Comparison of ENCODE assay signal across 8 cellular contexts in the genomic region with DNA sequence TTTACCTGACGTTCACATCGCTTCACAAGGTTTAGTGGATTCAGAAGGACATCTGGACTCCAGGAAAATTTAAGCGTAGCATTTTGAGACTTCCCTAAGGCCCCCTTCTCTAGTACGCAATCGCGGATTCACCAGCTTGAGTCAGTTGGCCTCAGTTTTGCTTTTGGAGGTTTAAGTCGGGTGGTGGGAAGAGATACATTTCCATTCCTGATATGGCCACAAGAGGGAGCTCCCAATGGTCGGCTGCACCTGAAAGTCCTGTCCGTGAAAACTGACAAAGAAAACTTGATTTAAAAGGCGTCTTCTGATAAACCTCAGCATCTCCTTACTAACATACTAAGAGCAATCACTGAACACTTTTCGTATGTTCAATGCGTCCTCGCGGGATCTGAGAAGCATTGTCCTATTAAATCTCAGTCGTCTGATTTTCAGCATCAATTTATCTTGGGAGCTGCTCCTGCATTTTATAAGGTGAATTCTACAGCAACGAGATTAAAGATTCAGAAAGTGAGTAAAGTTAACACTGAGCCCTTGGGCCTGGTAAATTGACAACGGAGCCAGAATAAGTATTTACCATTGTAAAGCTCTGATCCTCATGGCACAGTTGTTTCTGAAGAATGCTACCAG. TPM values are rescaled to one million over a fixed set of nuclear protein-coding genes. Genes with fewer than 3 reads are reported as not detected.
A peak's percentile ranks its signal among the peaks of the same experiment; 100 is the strongest.
DNase-seq lines count a peak whose midpoint lies in the region; ATAC-seq and TF ChIP-seq lines count a peak whose summit lies in the region.

No MANE protein-coding gene starts in this region.

- intact Hi-C loops in activated CD4-positive, alpha-beta T cell treated with anti-CD3 and anti-CD28 coated beads for 36 hours (cut with DNase I, micrococcal nuclease), result loop anchor here (1.0 to 5.0 kb wide), 5 partner anchors 65 to 508 kb away; no protein-coding TSS in a partner anchor

- H3K27ac Mint-ChIP-seq in activated CD4-positive, alpha-beta T cell treated with anti-CD3 and anti-CD28 coated beads for 36 hours, result no peak overlapping the region
- no peak overlapping the region for H3K27ac Mint-ChIP-seq in stimulated activated memory B cell treated with anti-CD40 and anti-IgM and Interleukin-4, amounts not matched to agents 10 μg/mL and 1 μg/mL and 100 μg/mL, for 72 hours

- no peak overlapping the region for H3K4me3 Mint-ChIP-seq in activated CD4-positive, alpha-beta T cell treated with anti-CD3 and anti-CD28 coated beads for 36 hours
- H3K4me3 Mint-ChIP-seq in stimulated activated memory B cell treated with anti-CD40 and anti-IgM and Interleukin-4, amounts not matched to agents 10 μg/mL and 1 μg/mL and 100 μg/mL, for 72 hours, result no peak overlapping the region

- DNase-seq in ELF-1 (ENCODE audit: low read depth, low spot score) (peak; percentile 79), NCI-H2196 (lab: John Stamatoyannopoulos, UW; ENCODE audit: unreplicated experiment) (peak; percentile 66), dermis blood vessel endothelial cell (peak; percentile 96), lung (ENCODE audit: low spot score) (peak; percentile 65)
- DNase-seq in activated CD4-positive, alpha-beta T cell treated with anti-CD3 and anti-CD28 coated beads for 36 hours, result peak; percentile 68
- peak; percentile 1 to 5 (median 5) for DNase-seq in stimulated activated CD4-positive, alpha-beta T cell treated with anti-CD3 and anti-CD28 coated beads, TNF-alpha, amount 100 ng/mL, for 4 hours (ENCODE audit: low read depth in 3 of 3)

- H3K4me3 ChIP-seq in lung, result no peak overlapping the region

- POLR2A ChIA-PET in activated CD4-positive, alpha-beta T cell treated with anti-CD3 and anti-CD28 coated beads for 36 hours (lab: Charles Lee), result interaction anchor here (0.6 to 0.9 kb wide), 3 partner anchors 67 to 509 kb away, joined by 3 read pairs; partner anchors contain the start of gene SEPSECS

- no peaks in the 10 kb centered on the region for H3K27me3 ChIP-seq in lung (ENCODE audit: control insufficient read depth, insufficient read depth)

- 13% methylated on average over 17 of the region's 17 CpGs for WGBS in lung, 2 donors

- H3K4me1 ChIP-seq in lung (ENCODE audit: control insufficient read depth in 2 of 2, insufficient read depth in 2 of 2, low read length in 2 of 2), result peaks cover 3 to 5% of the 10 kb centered on the region in 2 donors

- no peaks in the 10 kb centered on the region for H3K36me3 Mint-ChIP-seq in activated CD4-positive, alpha-beta T cell treated with anti-CD3 and anti-CD28 coated beads for 36 hours (ENCODE audit: low read depth)
- no peaks in the 10 kb centered on the region for H3K36me3 Mint-ChIP-seq in stimulated activated memory B cell treated with anti-CD40 and anti-IgM and Interleukin-4, amounts not matched to agents 10 μg/mL and 1 μg/mL and 100 μg/mL, for 72 hours

- peak overlapping the region in 1 of 2 donors; percentile 90 for H3K27ac ChIP-seq in lung (ENCODE audit: low read depth in 1 of 2, low read length in 1 of 2)

- peaks cover 0 to 3% of the 10 kb centered on the region in 2 donors for H3K9me3 ChIP-seq in lung (ENCODE audit: control insufficient read depth in 2 of 2, insufficient read depth in 1 of 2, low read length in 1 of 2)

- peak; percentile 56 for TF ChIP-seq CTCF in lung (IDR thresholded peaks at IDR 0.05; ENCODE audit: control extremely low read depth, extremely low read depth)

- peaks cover 9% of the 10 kb centered on the region for H3K4me1 Mint-ChIP-seq in activated CD4-positive, alpha-beta T cell treated with anti-CD3 and anti-CD28 coated beads for 36 hours
- H3K4me1 Mint-ChIP-seq in stimulated activated memory B cell treated with anti-CD40 and anti-IgM and Interleukin-4, amounts not matched to agents 10 μg/mL and 1 μg/mL and 100 μg/mL, for 72 hours, result peaks cover 5% of the 10 kb centered on the region

- H3K36me3 ChIP-seq in lung (ENCODE audit: control insufficient read depth in 2 of 2, insufficient read depth in 2 of 2, low read length in 2 of 2), result no peaks in the 10 kb centered on the region

- no peaks in the 10 kb centered on the region for H3K9me3 Mint-ChIP-seq in activated CD4-positive, alpha-beta T cell treated with anti-CD3 and anti-CD28 coated beads for 36 hours (ENCODE audit: low read depth)
- H3K9me3 Mint-ChIP-seq in stimulated activated memory B cell treated with anti-CD40 and anti-IgM and Interleukin-4, amounts not matched to agents 10 μg/mL and 1 μg/mL and 100 μg/mL, for 72 hours, result no peaks in the 10 kb centered on the region

- peaks cover 16% of the 10 kb centered on the region for H3K27me3 Mint-ChIP-seq in activated CD4-positive, alpha-beta T cell treated with anti-CD3 and anti-CD28 coated beads for 36 hours
- H3K27me3 Mint-ChIP-seq in stimulated activated memory B cell treated with anti-CD40 and anti-IgM and Interleukin-4, amounts not matched to agents 10 μg/mL and 1 μg/mL and 100 μg/mL, for 72 hours, result peaks cover 38% of the 10 kb centered on the region

- peak; percentile 76 for ATAC-seq in HG02588 (IDR thresholded peaks at IDR 0.05; ENCODE audit: unreplicated experiment)
- peak; percentile 47 for ATAC-seq in activated CD4-positive, alpha-beta T cell treated with anti-CD3 and anti-CD28 coated beads for 36 hours
- peak; percentile 75 for ATAC-seq in lung (ENCODE audit: insufficient read depth, low FRiP score)
- no peak for ATAC-seq in stimulated activated memory B cell treated with anti-CD40 and anti-IgM and Interleukin-4, amounts not matched to agents 10 μg/mL and 1 μg/mL and 100 μg/mL, for 72 hours

- CTCF ChIA-PET in activated CD4-positive, alpha-beta T cell treated with anti-CD3 and anti-CD28 coated beads for 36 hours (lab: Charles Lee), result interaction anchor here (0.6 to 3.0 kb wide), 22 partner anchors 11 to 1545 kb away, joined by 3 to 37 read pairs (median 3); partner anchors contain the start of gene SEPSECS

RNA-seq across cellular contexts. Expression of gene LGI2, which starts 50.6 kb away (rescaled TPM):
- total RNA-seq in activated CD4-positive, alpha-beta T cell treated with anti-CD3 and anti-CD28 coated beads for 36 hours, result not detected
- total RNA-seq in dermis blood vessel endothelial cell (0.05 TPM in 1 of 2 replicates, not detected in the other), lung (1 to 10 TPM; 1.1 to 1.8 TPM)
- polyA plus RNA-seq in lung, result under 1 TPM; 0.18 to 0.64 TPM

Comparison
In these comparisons a context has a peak if more than half of its experiments do, and no peak if none do; other contexts are left out.
1. DNase-seq: peak in every context shown above with its lines; median percentile 96 in dermis blood vessel endothelial cell; 79 in ELF-1; 68 in activated CD4-positive, alpha-beta T cell treated with anti-CD3 and anti-CD28 coated beads for 36 hours; 66 in NCI-H2196; 65 in lung; 5 in stimulated activated CD4-positive, alpha-beta T cell treated with anti-CD3 and anti-CD28 coated beads, TNF-alpha, amount 100 ng/mL, for 4 hours.